13 cellular contexts compared by ENCODE assay signal in genomic region chrX:154827194-154827593, GRCh38. TPM values are rescaled to one million over a fixed set of nuclear protein-coding genes. Genes with fewer than 3 reads are reported as not detected.
DNase-seq lines count a peak whose midpoint lies in the region; ATAC-seq and TF ChIP-seq lines count a peak whose summit lies in the region.
"Had no signal": no experiment of that assay in that cellular context is flagged by ENCODE, and none has a peak within 500 bp of the region (broad histone marks: within the 10 kb centered on the region; RNA-seq: fewer than 3 reads in every experiment).

No MANE protein-coding gene starts in this region.

- H3K4me1 Mint-ChIP-seq in immature natural killer cell, result peaks cover 0 to 8% of the 10 kb centered on the region in 2 donors
- peaks cover 3% of the 10 kb centered on the region for H3K4me1 Mint-ChIP-seq in endodermal cell

- DNase-seq in immature natural killer cell (no peak), NCI-H2227 treated with DMSO at 0.1 percent for 48 hours (lab: John Stamatoyannopoulos, UW) (no peak), NCI-H774 (lab: John Stamatoyannopoulos, UW) (no peak), endodermal cell (no peak)
- DNase-seq: activated CD4-positive, alpha-beta T cell treated with anti-CD3 and anti-CD28 coated beads for 1 hour; brain microvascular endothelial cell; MV-4-11 had no signal

- H3K36me3 Mint-ChIP-seq in immature natural killer cell (no peaks in the 10 kb centered on the region), endodermal cell (ENCODE audit: low read depth) (no peaks in the 10 kb centered on the region)

- WGBS in endodermal cell (ENCODE audit: insufficient coverage in 1 of 2, insufficient read length in 1 of 2), 2 experiments, result 87% methylated on average over 1 of the region's 1 CpG; no CpG with 5 or more reads in 1 of the 2 experiments

- H3K4me3 ChIP-seq in endodermal cell (ENCODE audit: low read length), result no peak overlapping the region
- H3K4me3 ChIP-seq: lung had no signal

- peak overlapping the region in 5 of 6 donors; percentile 3 to 68 (median 25) for H3K27ac Mint-ChIP-seq in immature natural killer cell
- no peak overlapping the region for H3K27ac Mint-ChIP-seq in endodermal cell

- H3K4me3 Mint-ChIP-seq in immature natural killer cell (peak overlapping the region in 1 of 5 donors; percentile 33), endodermal cell (no peak overlapping the region)

- peak; percentile 29 for ATAC-seq in GM18867 (IDR thresholded peaks at IDR 0.05; ENCODE audit: unreplicated experiment)
- ATAC-seq in GM21423 (IDR thresholded peaks at IDR 0.05; ENCODE audit: unreplicated experiment), result peak; percentile 21
- peak; percentile 40 for ATAC-seq in HG03354 (IDR thresholded peaks at IDR 0.05; ENCODE audit: poor library complexity, severe bottlenecking, unreplicated experiment)
- ATAC-seq: HCT116 had no signal

- H3K9me3 ChIP-seq in endodermal cell (ENCODE audit: control insufficient read depth, low read length), result no peaks in the 10 kb centered on the region

- TF ChIP-seq CTCF in endodermal cell (conservative IDR thresholded peaks at IDR 0.05), result no peak

- H3K9me3 Mint-ChIP-seq in immature natural killer cell, result no peaks in the 10 kb centered on the region
- peaks cover 36% of the 10 kb centered on the region for H3K9me3 Mint-ChIP-seq in endodermal cell

- H3K27ac ChIP-seq in endodermal cell (ENCODE audit: low read depth, low read length), result no peak overlapping the region
- H3K27ac ChIP-seq: brain microvascular endothelial cell had no signal

- no peaks in the 10 kb centered on the region for H3K36me3 ChIP-seq in endodermal cell (ENCODE audit: control insufficient read depth, insufficient read depth, low read length)
- H3K36me3 ChIP-seq: brain microvascular endothelial cell had no signal

- H3K4me1 ChIP-seq in endodermal cell (ENCODE audit: control insufficient read depth, insufficient read depth, low read length), result no peaks in the 10 kb centered on the region

- H3K9ac ChIP-seq in endodermal cell (ENCODE audit: extremely low read depth, low read length, poor library complexity, severe bottlenecking), result no peak overlapping the region

- H3K27me3 ChIP-seq in endodermal cell (ENCODE audit: control insufficient read depth, insufficient read depth, low read length, poor library complexity, severe bottlenecking), result no peaks in the 10 kb centered on the region
- H3K27me3 ChIP-seq: brain microvascular endothelial cell had no signal

- H3K27me3 Mint-ChIP-seq in immature natural killer cell (ENCODE audit: low read depth in 3 of 3), result peaks cover 0 to 2% (median 2%) of the 10 kb centered on the region in 3 donors
- no peaks in the 10 kb centered on the region for H3K27me3 Mint-ChIP-seq in endodermal cell (ENCODE audit: insufficient read depth)

RNA-seq across cellular contexts. Expression of gene SMIM9, which starts 7.3 kb away (rescaled TPM):
- not detected for polyA plus RNA-seq in immature natural killer cell
- total RNA-seq in endodermal cell, result not detected
- polyA plus RNA-seq in endodermal cell (2013, experiment 1 of 2), result not detected
- polyA plus RNA-seq in endodermal cell (2013, experiment 2 of 2), result not detected
- total RNA-seq: frontal cortex had no signal
- polyA plus RNA-seq: lung had no signal

RNA-seq across cellular contexts. Expression of gene MPP1, which starts 21.9 kb away (rescaled TPM):
- polyA plus RNA-seq in immature natural killer cell, result 10 to 100 TPM; 18.0 to 37.5 (median 23.2) TPM
- total RNA-seq in endodermal cell, result 10 to 100 TPM; 13.7 to 15.7 TPM
- 9.8 TPM for polyA plus RNA-seq in endodermal cell (2013, experiment 1 of 2)
- 9.4 TPM for polyA plus RNA-seq in endodermal cell (2013, experiment 2 of 2)

RNA-seq across cellular contexts. Expression of gene F8A1, which starts 59.0 kb away (rescaled TPM):
- 10 to 100 TPM; 18.9 to 31.3 (median 27.0) TPM for polyA plus RNA-seq in immature natural killer cell
- total RNA-seq in endodermal cell, result 10 to 100 TPM; 23.2 to 27.7 TPM
- 17.6 TPM for polyA plus RNA-seq in endodermal cell (2013, experiment 1 of 2)
- 16.6 TPM for polyA plus RNA-seq in endodermal cell (2013, experiment 2 of 2)
